Comparison of ENCODE assay signal across 2 cellular contexts in genomic region chr2:69693472-69694450, GRCh38.
TF ChIP-seq lines count a peak whose summit lies in the region.

No MANE protein-coding gene starts in this region.

TF ChIP-seq in HepG2, 621 proteins besides CTCF, POLR2A, EP300 and RAD21:
- TF ChIP-seq ZNF274 (CRISPR knock-in tag; IDR thresholded peaks at IDR 0.05) (0 out of 2 replicates have a peak, but pooled peaks have one; percentile 42), ZNF609 (CRISPR knock-in tag; IDR thresholded peaks at IDR 0.05; ENCODE audit: borderline replicate concordance) (no peak), TERF1 (CRISPR knock-in tag; IDR thresholded peaks at IDR 0.05) (no peak)

TF ChIP-seq in SK-N-SH, 30 proteins besides CTCF, POLR2A, EP300 and RAD21:
- no peak for TF ChIP-seq TCF12 (IDR thresholded peaks at IDR 0.05)
- no peak for TF ChIP-seq USF1 (IDR thresholded peaks at IDR 0.05; ENCODE audit: borderline replicate concordance, low read depth)
- no peak for TF ChIP-seq EZH2phosphoT487 (IDR thresholded peaks at IDR 0.05; ENCODE audit: borderline replicate concordance, low read depth)
- no peak for TF ChIP-seq ZBTB33 (IDR thresholded peaks at IDR 0.05; ENCODE audit: borderline replicate concordance, low read depth)
- TF ChIP-seq FOSL2 (IDR thresholded peaks at IDR 0.05; ENCODE audit: borderline replicate concordance, low read depth): no peak
- no peak for TF ChIP-seq YY1 (IDR thresholded peaks at IDR 0.05; ENCODE audit: low read depth)
- TF ChIP-seq RFX5 (IDR thresholded peaks at IDR 0.05; ENCODE audit: low read length): no peak
- TF ChIP-seq USF2 (IDR thresholded peaks at IDR 0.05; ENCODE audit: borderline replicate concordance, low read depth, low read length): no peak
- TF ChIP-seq MAX (IDR thresholded peaks at IDR 0.05; ENCODE audit: low read depth): no peak
- no peak for TF ChIP-seq SIN3A (IDR thresholded peaks at IDR 0.05; ENCODE audit: borderline replicate concordance, low read depth, low read length)
- TF ChIP-seq FOXM1 (IDR thresholded peaks at IDR 0.05; ENCODE audit: low read depth): no peak
